Comparison of ENCODE assay signal across 8 cellular contexts in genomic region chr7:74092964-74093339, GRCh38. TPM values are rescaled to one million over a fixed set of nuclear protein-coding genes. Genes with fewer than 3 reads are reported as not detected.
A peak's percentile ranks its signal among the peaks of the same experiment; 100 is the strongest.
DNase-seq lines count a peak whose midpoint lies in the region; ATAC-seq and TF ChIP-seq lines count a peak whose summit lies in the region.

No MANE protein-coding gene starts in this region.

- H3K4me1 ChIP-seq in left lung (peaks cover 12 to 38% of the 10 kb centered on the region in 2 donors), vagina (peaks cover 45% of the 10 kb centered on the region)

- TF ChIP-seq POLR2A in vagina (IDR thresholded peaks at IDR 0.05): no peak

- H3K36me3 Mint-ChIP-seq in activated CD8-positive, alpha-beta T cell treated with anti-CD3 and anti-CD28 coated beads for 36 hours (ENCODE audit: low read depth): peaks cover 19% of the 10 kb centered on the region

- H3K27me3 ChIP-seq in left lung: no peaks in the 10 kb centered on the region
- no peaks in the 10 kb centered on the region for H3K27me3 ChIP-seq in vagina

- no peaks in the 10 kb centered on the region for H3K27me3 Mint-ChIP-seq in activated CD8-positive, alpha-beta T cell treated with anti-CD3 and anti-CD28 coated beads for 36 hours

- POLR2A ChIA-PET in activated CD8-positive, alpha-beta T cell treated with anti-CD3 and anti-CD28 coated beads for 36 hours (lab: Charles Lee): interaction anchor here (4.9 kb wide), 1 partner anchor 11 kb away, joined by 33 read pairs; the partner anchor contains the start of gene LIMK1

- intact Hi-C loops in activated CD8-positive, alpha-beta T cell treated with anti-CD3 and anti-CD28 coated beads for 36 hours (cut with micrococcal nuclease): loop anchor here (5.0 kb wide), 1 partner anchor 84 kb away; no protein-coding TSS in a partner anchor
- intact Hi-C loops in left lung (cut with DNase I) (no loop called here), vagina (cut with DNase I) (no loop called here)

- no peak overlapping the region for H3K4me3 Mint-ChIP-seq in activated CD8-positive, alpha-beta T cell treated with anti-CD3 and anti-CD28 coated beads for 36 hours

- DNase-seq in AG08395 (ENCODE audit: low spot score) (peak; percentile 27), left lung (peak; percentile 78 to 89), vagina (ENCODE audit: extremely low spot score in 2 of 2) (no peak), NCI-H446 treated with DMSO at 0.1 percent for 48 hours (lab: John Stamatoyannopoulos, UW) (no peak), NCI-H524 (lab: John Stamatoyannopoulos, UW) (no peak)
- DNase-seq in activated CD8-positive, alpha-beta T cell treated with anti-CD3 and anti-CD28 coated beads for 36 hours: no peak

- no peaks in the 10 kb centered on the region for H3K9me3 ChIP-seq in left lung
- no peaks in the 10 kb centered on the region for H3K9me3 ChIP-seq in vagina

- H3K36me3 ChIP-seq in left lung: peaks cover 0 to 25% of the 10 kb centered on the region in 2 donors
- peaks cover 0 to 6% of the 10 kb centered on the region in 2 donors for H3K36me3 ChIP-seq in vagina

- H3K9me3 Mint-ChIP-seq in activated CD8-positive, alpha-beta T cell treated with anti-CD3 and anti-CD28 coated beads for 36 hours: no peaks in the 10 kb centered on the region

- H3K4me1 Mint-ChIP-seq in activated CD8-positive, alpha-beta T cell treated with anti-CD3 and anti-CD28 coated beads for 36 hours (ENCODE audit: low read depth): peaks cover 28% of the 10 kb centered on the region

- ATAC-seq in GM19025 (IDR thresholded peaks at IDR 0.05; ENCODE audit: low read depth, unreplicated experiment) (peak; percentile 76), HG03064 (IDR thresholded peaks at IDR 0.05; ENCODE audit: low read depth, unreplicated experiment) (peak; percentile 54), left lung (peak; percentile 53)
- ATAC-seq in activated CD8-positive, alpha-beta T cell treated with anti-CD3 and anti-CD28 coated beads for 36 hours: no peak

- H3K27ac Mint-ChIP-seq in activated CD8-positive, alpha-beta T cell treated with anti-CD3 and anti-CD28 coated beads for 36 hours: peak overlapping the region; percentile 78

- CTCF ChIA-PET in activated CD8-positive, alpha-beta T cell treated with anti-CD3 and anti-CD28 coated beads for 36 hours (lab: Charles Lee): interaction anchor here (1.2 to 1.6 kb wide), 2 partner anchors 9 to 23 kb away, joined by 3 to 4 read pairs; partner anchors contain the start of gene LIMK1

- H3K4me3 ChIP-seq in left lung: peak overlapping the region; percentile 7 to 53
- H3K4me3 ChIP-seq in vagina: no peak overlapping the region

- TF ChIP-seq CTCF in activated CD8-positive, alpha-beta T cell treated with anti-CD3 and anti-CD28 coated beads for 36 hours (IDR thresholded peaks at IDR 0.05): no peak
- TF ChIP-seq CTCF in left lung (IDR thresholded peaks at IDR 0.05) (no peak), vagina (IDR thresholded peaks at IDR 0.05) (no peak)

- H3K27ac ChIP-seq in left lung (peak overlapping the region; percentile 87 to 92), vagina (peak overlapping the region; percentile 88)

RNA-seq across cellular contexts. Expression of gene LIMK1, which starts 9.3 kb away (rescaled TPM):
- 10 to 100 TPM; 17.8 to 20.8 TPM for total RNA-seq in activated CD8-positive, alpha-beta T cell treated with anti-CD3 and anti-CD28 coated beads for 36 hours
- total RNA-seq in left lung (10 to 100 TPM; 40.8 to 47.2 TPM), vagina (28.2 TPM)

Comparison
In these comparisons a context has a peak if more than half of its experiments do, and no peak if none do; other contexts are left out.
1. DNase-seq: peak in AG08395 (single experiment) and left lung (2 of 2); none in activated CD8-positive, alpha-beta T cell treated with anti-CD3 and anti-CD28 coated beads for 36 hours (single experiment), vagina (0 of 2), NCI-H446 treated with DMSO at 0.1 percent for 48 hours (single experiment) and NCI-H524 (0 of 2).
2. H3K4me3 ChIP-seq: peak in left lung (2 of 2); none in vagina (0 of 2).